29 cellular contexts compared by ENCODE assay signal in genomic region chr3:113617726-113618125, GRCh38.
"Had no signal": no experiment of that assay in that cellular context is flagged by ENCODE, and none has a peak within 500 bp of the region (broad histone marks: within the 10 kb centered on the region; RNA-seq: fewer than 3 reads in every experiment).

No MANE protein-coding gene starts in this region.

- H3K4me2 ChIP-seq: neural progenitor cell, smooth muscle cell had no signal

- H3K4me3 ChIP-seq: neural progenitor cell, ovary, psoas muscle, right lobe of liver, skin epidermis, smooth muscle cell, spleen, stomach, thoracic aorta, thyroid gland, tibial nerve, upper lobe of left lung, vagina had no signal

- ATAC-seq: naive thymus-derived CD4-positive, alpha-beta T cell; natural killer cell; psoas muscle; right cardiac atrium; right lobe of liver; stimulated activated effector memory CD8-positive, alpha-beta T cell treated with anti-CD3 and anti-CD28 coated beads, Interleukin-12 subunit alpha, Interleukin-12 subunit beta, amount 100 ng/mL, for 72 hours; stimulated activated naive B cell treated with anti-CD40 and anti-IgM and Interleukin-4, amounts not matched to agents 10 μg/mL and 1 μg/mL and 100 μg/mL, for 72 hours had no signal

- H3K27me3 ChIP-seq: neural progenitor cell, ovary, right lobe of liver, spleen, stomach, thyroid gland, tibial nerve, upper lobe of left lung, vagina had no signal

- H3K9me3 Mint-ChIP-seq: naive thymus-derived CD4-positive, alpha-beta T cell; natural killer cell; nephron; neural progenitor cell; stimulated activated effector memory CD8-positive, alpha-beta T cell treated with anti-CD3 and anti-CD28 coated beads, Interleukin-12 subunit alpha, Interleukin-12 subunit beta, amount 100 ng/mL, for 72 hours; stimulated activated naive B cell treated with anti-CD40 and anti-IgM and Interleukin-4, amounts not matched to agents 10 μg/mL and 1 μg/mL and 100 μg/mL, for 72 hours had no signal

- H3K4me3 Mint-ChIP-seq: naive thymus-derived CD4-positive, alpha-beta T cell; natural killer cell; nephron; neural progenitor cell; stimulated activated effector memory CD8-positive, alpha-beta T cell treated with anti-CD3 and anti-CD28 coated beads, Interleukin-12 subunit alpha, Interleukin-12 subunit beta, amount 100 ng/mL, for 72 hours; stimulated activated naive B cell treated with anti-CD40 and anti-IgM and Interleukin-4, amounts not matched to agents 10 μg/mL and 1 μg/mL and 100 μg/mL, for 72 hours had no signal

- H3K27me3 Mint-ChIP-seq: naive thymus-derived CD4-positive, alpha-beta T cell; stimulated activated naive B cell treated with anti-CD40 and anti-IgM and Interleukin-4, amounts not matched to agents 10 μg/mL and 1 μg/mL and 100 μg/mL, for 72 hours had no signal

- H3K36me3 Mint-ChIP-seq: neural progenitor cell had no signal

- H2AFZ ChIP-seq: neural progenitor cell, parathyroid adenoma had no signal

- H3K79me2 ChIP-seq: parathyroid adenoma had no signal

- H3K9ac ChIP-seq: neural progenitor cell, parathyroid adenoma had no signal

- H3K9me3 ChIP-seq: ovary, psoas muscle, right lobe of liver, spleen, stomach, thoracic aorta, thyroid gland, tibial nerve, upper lobe of left lung, vagina had no signal

- H3K4me1 Mint-ChIP-seq: natural killer cell; neural progenitor cell; stimulated activated effector memory CD8-positive, alpha-beta T cell treated with anti-CD3 and anti-CD28 coated beads, Interleukin-12 subunit alpha, Interleukin-12 subunit beta, amount 100 ng/mL, for 72 hours had no signal

- FAIRE-seq: urothelium cell line had no signal

- H3K27ac ChIP-seq: neural progenitor cell, ovary, parathyroid adenoma, psoas muscle, right lobe of liver, skin epidermis, spleen, stomach, thoracic aorta, thyroid gland, tibial nerve, upper lobe of left lung, vagina had no signal

- H3K36me3 ChIP-seq: neural progenitor cell, ovary, right lobe of liver, thoracic aorta, thyroid gland, tibial nerve, upper lobe of left lung, vagina had no signal

- H3K4me1 ChIP-seq: parathyroid adenoma, right lobe of liver, stomach, thyroid gland, tibial nerve, vagina had no signal

- DNase-seq: naive thymus-derived CD4-positive, alpha-beta T cell; natural killer cell; occipital lobe; ovary; posterior cingulate gyrus; psoas muscle; right cardiac atrium; right lobe of liver; spleen; stimulated activated CD4-positive, alpha-beta T cell treated with anti-CD3 and anti-CD28 coated beads, Interleukin-12 subunit alpha, Interleukin-12 subunit beta, amount 100 ng/mL, for 4 hours; stimulated activated CD4-positive, alpha-beta T cell treated with anti-CD3 and anti-CD28 coated beads, Interleukin-1b, Interleukin-23, amount 100 ng/mL, for 48 hours; stimulated activated CD4-positive, alpha-beta T cell treated with anti-CD3 and anti-CD28 coated beads, Interleukin-4, amount 100 ng/mL, for 1 hour; stimulated activated naive B cell treated with anti-CD40 and anti-IgM and Interleukin-4, amounts not matched to agents 10 μg/mL and 1 μg/mL and 100 μg/mL, for 72 hours; stimulated activated naive CD4-positive, alpha-beta T cell treated with Interleukin-2 at 50 U/mL for 16 hours; stomach; thyroid gland; trophoblast cell; upper lobe of left lung had no signal

- H3K27ac Mint-ChIP-seq: natural killer cell; nephron; neural progenitor cell; progenitor cell of endocrine pancreas; stimulated activated effector memory CD8-positive, alpha-beta T cell treated with anti-CD3 and anti-CD28 coated beads, Interleukin-12 subunit alpha, Interleukin-12 subunit beta, amount 100 ng/mL, for 72 hours had no signal
